Comparison of ENCODE assay signal across 24 cellular contexts in the genomic region with DNA sequence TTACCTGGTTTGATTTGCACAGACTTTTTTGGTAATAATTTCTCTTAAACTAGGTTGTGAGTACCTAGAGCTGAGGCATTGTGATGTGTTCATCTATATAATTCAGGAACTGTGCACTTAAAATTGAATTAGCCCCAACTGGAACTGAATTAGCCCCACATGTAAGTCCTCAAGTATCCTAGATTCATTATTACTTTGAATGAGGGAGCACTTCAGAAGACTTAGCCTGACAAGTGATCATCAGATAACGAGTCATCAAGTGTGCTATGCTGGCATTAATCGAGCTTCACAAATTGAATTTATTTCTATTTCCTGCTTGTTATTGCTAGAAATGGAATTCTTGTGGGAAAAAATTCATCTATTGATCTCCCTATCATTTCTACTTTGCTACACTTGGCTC.
DNase-seq lines count a peak whose midpoint lies in the region; ATAC-seq and TF ChIP-seq lines count a peak whose summit lies in the region.
"Had no signal": no experiment of that assay in that cellular context is flagged by ENCODE, and none has a peak within 500 bp of the region (broad histone marks: within the 10 kb centered on the region; RNA-seq: fewer than 3 reads in every experiment).

No MANE protein-coding gene starts in this region.

- no peaks in the 10 kb centered on the region for H3F3A ChIP-seq in SK-N-SH (replicated peaks; ENCODE audit: insufficient read depth)

- no peaks in the 10 kb centered on the region for H4K20me1 ChIP-seq in SK-N-SH (ENCODE audit: insufficient read depth)

- no peak overlapping the region for H3K4me3 ChIP-seq in A673 (ENCODE audit: low read depth, low read length, poor library complexity, severe bottlenecking)
- H3K4me3 ChIP-seq in SK-N-SH (ENCODE audit: low read depth in 2 of 2, low read length in 1 of 2), result no peak overlapping the region
- H3K4me3 ChIP-seq: GM23338, HAP-1, PC-9, SK-N-MC had no signal

- no peaks in the 10 kb centered on the region for H3K4me1 Mint-ChIP-seq in activated CD8-positive, alpha-beta memory T cell treated with anti-CD3 and anti-CD28 coated beads, Interleukin-2, amount 10 ng/mL, durations not matched to agents 7 days and 5 days
- no peaks in the 10 kb centered on the region for H3K4me1 Mint-ChIP-seq in activated naive CD4-positive, alpha-beta T cell treated with anti-CD3 and anti-CD28 coated beads for 36 hours (ENCODE audit: low read depth)
- H3K4me1 Mint-ChIP-seq: CD8-positive, alpha-beta memory T cell had no signal

- H3K4me3 Mint-ChIP-seq in activated CD8-positive, alpha-beta memory T cell treated with anti-CD3 and anti-CD28 coated beads, Interleukin-2, amount 10 ng/mL, durations not matched to agents 7 days and 5 days, result no peak overlapping the region
- no peak overlapping the region for H3K4me3 Mint-ChIP-seq in activated naive CD4-positive, alpha-beta T cell treated with anti-CD3 and anti-CD28 coated beads for 36 hours
- H3K4me3 Mint-ChIP-seq: GM23338 had no signal

- no peak for ATAC-seq in activated CD8-positive, alpha-beta memory T cell treated with anti-CD3 and anti-CD28 coated beads, Interleukin-2, amount 10 ng/mL, durations not matched to agents 7 days and 5 days
- ATAC-seq: GM23338 had no signal

- H3K4me1 ChIP-seq in A673 (ENCODE audit: insufficient read depth, low read length, poor library complexity, severe bottlenecking) (no peaks in the 10 kb centered on the region), SK-N-SH (ENCODE audit: control insufficient read depth in 1 of 2, insufficient read depth in 2 of 2, low read depth in 1 of 2, low read length in 1 of 2) (peaks cover 0 to 10% of the 10 kb centered on the region in 2 experiments; a peak in 2 of 4 replicates)
- H3K4me1 ChIP-seq: HAP-1 had no signal

- no peaks in the 10 kb centered on the region for H3K36me3 Mint-ChIP-seq in activated CD8-positive, alpha-beta memory T cell treated with anti-CD3 and anti-CD28 coated beads, Interleukin-2, amount 10 ng/mL, durations not matched to agents 7 days and 5 days
- no peaks in the 10 kb centered on the region for H3K36me3 Mint-ChIP-seq in activated naive CD4-positive, alpha-beta T cell treated with anti-CD3 and anti-CD28 coated beads for 36 hours (ENCODE audit: low read depth)
- H3K36me3 Mint-ChIP-seq: CD8-positive, alpha-beta memory T cell had no signal

- no TSS peak for BruUV-seq in A673 (replicated peaks; lab: Mats Ljungman, UMichigan)

- H2AFZ ChIP-seq in SK-N-SH (ENCODE audit: low read depth), result peak overlapping the region; percentile 16; the same call in 1 of the 2 replicates
- H2AFZ ChIP-seq: PC-9 had no signal

- H3K27ac Mint-ChIP-seq in activated CD8-positive, alpha-beta memory T cell treated with anti-CD3 and anti-CD28 coated beads, Interleukin-2, amount 10 ng/mL, durations not matched to agents 7 days and 5 days, result no peak overlapping the region
- H3K27ac Mint-ChIP-seq in activated naive CD4-positive, alpha-beta T cell treated with anti-CD3 and anti-CD28 coated beads for 36 hours, result no peak overlapping the region
- H3K27ac Mint-ChIP-seq: CD8-positive, alpha-beta memory T cell; GM23338 had no signal

- DNase-seq in A673 (ENCODE audit: low spot score) (peak; percentile 25), NCI-H1105 (lab: John Stamatoyannopoulos, UW) (peak; percentile 7), SK-N-SH (peak; percentile 15), iris pigment epithelial cell (ENCODE audit: low read depth) (peak; percentile 27), hepatic stellate cell (ENCODE audit: low spot score) (no peak)
- DNase-seq in activated CD8-positive, alpha-beta memory T cell treated with anti-CD3 and anti-CD28 coated beads, Interleukin-2, amount 10 ng/mL, durations not matched to agents 7 days and 5 days, result no peak
- DNase-seq in activated naive CD4-positive, alpha-beta T cell treated with anti-CD3 and anti-CD28 coated beads for 36 hours, result no peak
- DNase-seq in effector CD4-positive, alpha-beta T cell, result no peak
- DNase-seq: AML-193; CD8-positive, alpha-beta memory T cell; IMR-90; NCI-H1092 treated with DMSO at 0.1 percent for 48 hours; NCI-H2029 treated with DMSO at 0.1 percent for 48 hours; NCI-H2171 treated with DMSO at 0.1 percent for 48 hours; NCI-H748 treated with DMSO at 0.1 percent for 48 hours; PC-9; RPMI8226; SHP77 had no signal

- no peak overlapping the region for H3K4me2 ChIP-seq in SK-N-SH
- H3K4me2 ChIP-seq: GM23338, KMS-11, PC-9 had no signal

- TF ChIP-seq CTCF in A673 (conservative IDR thresholded peaks at IDR 0.05; ENCODE audit: low read depth, low read length) (no peak), SK-N-SH (IDR thresholded peaks at IDR 0.05) (no peak)

- H3K9ac ChIP-seq in SK-N-SH, result no peak overlapping the region
- H3K9ac ChIP-seq: KMS-11 had no signal

- H3K27me3 Mint-ChIP-seq in activated CD8-positive, alpha-beta memory T cell treated with anti-CD3 and anti-CD28 coated beads, Interleukin-2, amount 10 ng/mL, durations not matched to agents 7 days and 5 days, result no peaks in the 10 kb centered on the region
- no peaks in the 10 kb centered on the region for H3K27me3 Mint-ChIP-seq in activated naive CD4-positive, alpha-beta T cell treated with anti-CD3 and anti-CD28 coated beads for 36 hours (ENCODE audit: low read depth)
- H3K27me3 Mint-ChIP-seq: CD8-positive, alpha-beta memory T cell had no signal

- no peak overlapping the region for H3K27ac ChIP-seq in A673 (ENCODE audit: low read depth, low read length, poor library complexity, severe bottlenecking)
- peak overlapping the region; percentile 21 to 34; a peak in 3 of 4 replicates for H3K27ac ChIP-seq in SK-N-SH (ENCODE audit: low read depth in 2 of 2, low read length in 1 of 2)
- H3K27ac ChIP-seq: 22Rv1, C4-2B, KMS-11, PC-9, SK-N-MC had no signal

- no peak for TF ChIP-seq RAD21 in SK-N-SH (IDR thresholded peaks at IDR 0.05; ENCODE audit: low read length)

- H3K9me3 Mint-ChIP-seq in activated CD8-positive, alpha-beta memory T cell treated with anti-CD3 and anti-CD28 coated beads, Interleukin-2, amount 10 ng/mL, durations not matched to agents 7 days and 5 days (ENCODE audit: low read depth), result peaks cover 3% of the 10 kb centered on the region
- peaks cover 2% of the 10 kb centered on the region for H3K9me3 Mint-ChIP-seq in activated naive CD4-positive, alpha-beta T cell treated with anti-CD3 and anti-CD28 coated beads for 36 hours
- H3K9me3 Mint-ChIP-seq: GM23338 had no signal

- intact Hi-C loops in A673 (cut with micrococcal nuclease; ENCODE audit: unreplicated experiment), result no loop called here
- intact Hi-C loops in activated naive CD4-positive, alpha-beta T cell treated with anti-CD3 and anti-CD28 coated beads for 36 hours (cut with micrococcal nuclease), result no loop called here

- no peaks in the 10 kb centered on the region for H3K79me2 ChIP-seq in SK-N-SH (ENCODE audit: insufficient read depth)

- 11% methylated on average over 2 of the region's 2 CpGs for WGBS in SK-N-SH (ENCODE audit: low lambda C conversion rate)

- no peaks in the 10 kb centered on the region for H3K36me3 ChIP-seq in A673 (ENCODE audit: insufficient read depth, low read length, poor library complexity, severe bottlenecking)
- no peaks in the 10 kb centered on the region for H3K36me3 ChIP-seq in SK-N-SH (replicated peaks in 1 of 2; ENCODE audit: control insufficient read depth in 1 of 2, insufficient read depth in 2 of 2, low read length in 1 of 2)
- H3K36me3 ChIP-seq: HAP-1 had no signal

- TF ChIP-seq EP300 in SK-N-SH (IDR thresholded peaks at IDR 0.05; ENCODE audit: borderline replicate concordance in 1 of 2, low read depth in 1 of 2, low read length in 1 of 2), result peak; percentile 33 to 77; a peak in 3 of 4 replicates

- peaks cover 22% of the 10 kb centered on the region for H3K27me3 ChIP-seq in A673 (replicated peaks; ENCODE audit: insufficient read depth, low read depth, low read length, poor library complexity)
- H3K27me3 ChIP-seq in SK-N-SH (ENCODE audit: insufficient read depth), result no peaks in the 10 kb centered on the region

- CTCF ChIA-PET in A673 (lab: Charles Lee), result no interaction called here
- CTCF ChIA-PET in SK-N-SH (lab: Yijun Ruan, JAX), result interaction anchor here (1.7 kb wide), 1 partner anchor 240 kb away, joined by 4 read pairs; no protein-coding TSS in a partner anchor
- CTCF ChIA-PET in activated CD8-positive, alpha-beta memory T cell treated with anti-CD3 and anti-CD28 coated beads, Interleukin-2, amount 10 ng/mL, durations not matched to agents 7 days and 5 days (lab: Charles Lee), result no interaction called here
- CTCF ChIA-PET in activated naive CD4-positive, alpha-beta T cell treated with anti-CD3 and anti-CD28 coated beads for 36 hours (lab: Charles Lee), result no interaction called here

- no peaks in the 10 kb centered on the region for H3K9me3 ChIP-seq in A673 (ENCODE audit: low read depth, low read length, poor library complexity, severe bottlenecking)
- no peaks in the 10 kb centered on the region for H3K9me3 ChIP-seq in SK-N-SH
- H3K9me3 ChIP-seq: HAP-1 had no signal

- no peaks in the 10 kb centered on the region for H3K9me2 ChIP-seq in SK-N-SH

- POLR2A ChIA-PET in A673 (lab: Charles Lee; ENCODE audit: low non-redundant PET), result no interaction called here
- POLR2A ChIA-PET in SK-N-SH (lab: Yijun Ruan, JAX), result no interaction called here

TF ChIP-seq in SK-N-SH, 30 proteins besides CTCF, POLR2A, EP300 and RAD21 (continues in another document):
- TF ChIP-seq, protein P1, sequence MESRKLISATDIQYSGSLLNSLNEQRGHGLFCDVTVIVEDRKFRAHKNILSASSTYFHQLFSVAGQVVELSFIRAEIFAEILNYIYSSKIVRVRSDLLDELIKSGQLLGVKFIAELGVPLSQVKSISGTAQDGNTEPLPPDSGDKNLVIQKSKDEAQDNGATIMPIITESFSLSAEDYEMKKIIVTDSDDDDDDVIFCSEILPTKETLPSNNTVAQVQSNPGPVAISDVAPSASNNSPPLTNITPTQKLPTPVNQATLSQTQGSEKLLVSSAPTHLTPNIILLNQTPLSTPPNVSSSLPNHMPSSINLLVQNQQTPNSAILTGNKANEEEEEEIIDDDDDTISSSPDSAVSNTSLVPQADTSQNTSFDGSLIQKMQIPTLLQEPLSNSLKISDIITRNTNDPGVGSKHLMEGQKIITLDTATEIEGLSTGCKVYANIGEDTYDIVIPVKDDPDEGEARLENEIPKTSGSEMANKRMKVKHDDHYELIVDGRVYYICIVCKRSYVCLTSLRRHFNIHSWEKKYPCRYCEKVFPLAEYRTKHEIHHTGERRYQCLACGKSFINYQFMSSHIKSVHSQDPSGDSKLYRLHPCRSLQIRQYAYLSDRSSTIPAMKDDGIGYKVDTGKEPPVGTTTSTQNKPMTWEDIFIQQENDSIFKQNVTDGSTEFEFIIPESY (IDR thresholded peaks at IDR 0.05; ENCODE audit: borderline replicate concordance, low read depth), result no peak
- TF ChIP-seq NRF1 (IDR thresholded peaks at IDR 0.05; ENCODE audit: low read depth, low read length), result no peak
- no peak for TF ChIP-seq GABPA (IDR thresholded peaks at IDR 0.05; ENCODE audit: low read depth)
- no peak for TF ChIP-seq RXRA (IDR thresholded peaks at IDR 0.05; ENCODE audit: borderline replicate concordance, low read depth)
- no peak; the same call in 1 of the 2 replicates for TF ChIP-seq FOXM1 (IDR thresholded peaks at IDR 0.05; ENCODE audit: low read depth)

Comparison
In these comparisons a context has a peak if more than half of its experiments do, and no peak if none do; other contexts are left out.
1. DNase-seq: peak in A673 (single experiment), NCI-H1105 (single experiment), SK-N-SH (single experiment) and iris pigment epithelial cell (single experiment); none in activated CD8-positive, alpha-beta memory T cell treated with anti-CD3 and anti-CD28 coated beads, Interleukin-2, amount 10 ng/mL, durations not matched to agents 7 days and 5 days (single experiment), activated naive CD4-positive, alpha-beta T cell treated with anti-CD3 and anti-CD28 coated beads for 36 hours (single experiment), hepatic stellate cell (single experiment) and effector CD4-positive, alpha-beta T cell (single experiment).